8 cellular contexts compared by ENCODE assay signal in genomic region chr1:153976819-153977249, GRCh38. TPM values are rescaled to one million over a fixed set of nuclear protein-coding genes. Genes with fewer than 3 reads are reported as not detected.
A peak's percentile ranks its signal among the peaks of the same experiment; 100 is the strongest.
DNase-seq lines count a peak whose midpoint lies in the region; ATAC-seq and TF ChIP-seq lines count a peak whose summit lies in the region.

No MANE protein-coding gene starts in this region.

- H3K27ac ChIP-seq in ACC112 (ENCODE audit: low read depth, low read length), result peak overlapping the region; percentile 36; the same call in 1 of the 2 replicates
- peak overlapping the region; percentile 86 for H3K27ac ChIP-seq in HUES64 (ENCODE audit: low read depth, low read length)

- no peaks in the 10 kb centered on the region for H3K9me3 ChIP-seq in HUES64 (ENCODE audit: insufficient read depth, low read depth, low read length)
- no peaks in the 10 kb centered on the region for H3K9me3 ChIP-seq in mononuclear cell (ENCODE audit: low read depth, low read length)

- no peak for ATAC-seq in HG02798 (IDR thresholded peaks at IDR 0.05; ENCODE audit: poor library complexity, unreplicated experiment)

- peaks cover 14% of the 10 kb centered on the region for H3K4me1 ChIP-seq in ACC112 (ENCODE audit: control insufficient read depth, insufficient read depth, low read length, unreplicated experiment)
- peaks cover 3% of the 10 kb centered on the region; the same call in 1 of the 2 replicates for H3K4me1 ChIP-seq in HUES64 (ENCODE audit: insufficient read depth, low read length)
- peaks cover 28% of the 10 kb centered on the region for H3K4me1 ChIP-seq in mononuclear cell (ENCODE audit: insufficient read depth, low read length)

- DNase-seq in cardiac fibroblast (ENCODE audit: low read depth in 2 of 2), result no peak
- DNase-seq in AG20443 (ENCODE audit: low spot score), result no peak
- no peak for DNase-seq in CD1c-positive myeloid dendritic cell (ENCODE audit: extremely low spot score)
- DNase-seq in NCI-H2227 (lab: John Stamatoyannopoulos, UW; ENCODE audit: unreplicated experiment), result no peak

- H3K36me3 ChIP-seq in ACC112 (ENCODE audit: insufficient read depth, low read length) (peaks cover 15% of the 10 kb centered on the region), HUES64 (ENCODE audit: insufficient read depth, low read length) (peaks cover 56% of the 10 kb centered on the region)

- H3K79me2 ChIP-seq in ACC112 (ENCODE audit: control insufficient read depth, insufficient read depth, low read length, unreplicated experiment), result peaks cover 19% of the 10 kb centered on the region

- WGBS in HUES64, result under 1% methylated on average over 14 of the region's 16 CpGs

- TF ChIP-seq CTCF in cardiac fibroblast (IDR thresholded peaks at IDR 0.05; ENCODE audit: low read depth, low read length), result no peak

- peak overlapping the region; percentile 89 for H3K4me3 ChIP-seq in ACC112 (ENCODE audit: low read depth, low read length)
- peak overlapping the region; percentile 85 for H3K4me3 ChIP-seq in HUES64 (ENCODE audit: low read length)
- H3K4me3 ChIP-seq in cardiac fibroblast (replicated peaks in 1 of 2; ENCODE audit: low read depth in 2 of 2, low read length in 2 of 2), result peak overlapping the region; percentile 74 to 97
- peak overlapping the region; percentile 91 for H3K4me3 ChIP-seq in mononuclear cell (ENCODE audit: low read length)

- no peaks in the 10 kb centered on the region for H3K27me3 ChIP-seq in ACC112 (ENCODE audit: insufficient read depth, low read length)
- no peaks in the 10 kb centered on the region for H3K27me3 ChIP-seq in HUES64 (ENCODE audit: insufficient read depth, low read length)
- no peaks in the 10 kb centered on the region for H3K27me3 ChIP-seq in mononuclear cell (ENCODE audit: insufficient read depth, low read length)

- peak overlapping the region; percentile 61 for H2AFZ ChIP-seq in ACC112 (ENCODE audit: low read length, unreplicated experiment)

- peak overlapping the region; percentile 86 for H3K9ac ChIP-seq in HUES64 (ENCODE audit: low read depth, low read length)

RNA-seq across cellular contexts. Expression of gene JTB, which starts 0.6 kb away (rescaled TPM):
- polyA plus RNA-seq in HUES64 (2013, experiment 1 of 2), result 86.4 TPM
- 72.2 TPM for polyA plus RNA-seq in HUES64 (2013, experiment 2 of 2)
- 160 TPM for total RNA-seq in mononuclear cell

RNA-seq across cellular contexts. Expression of gene CREB3L4, which starts 9.1 kb away (rescaled TPM):
- 17.2 TPM for polyA plus RNA-seq in HUES64 (2013, experiment 1 of 2)
- 18.1 TPM for polyA plus RNA-seq in HUES64 (2013, experiment 2 of 2)
- 2.4 TPM for total RNA-seq in mononuclear cell

RNA-seq across cellular contexts. Expression of gene RAB13, which starts 9.3 kb away (rescaled TPM):
- 128 TPM for polyA plus RNA-seq in HUES64 (2013, experiment 1 of 2)
- polyA plus RNA-seq in HUES64 (2013, experiment 2 of 2), result 128 TPM
- total RNA-seq in mononuclear cell, result 1.2 TPM

RNA-seq across cellular contexts. Expression of gene SLC39A1, which starts 13.5 kb away (rescaled TPM):
- 148 TPM for polyA plus RNA-seq in HUES64 (2013, experiment 1 of 2)
- 147 TPM for polyA plus RNA-seq in HUES64 (2013, experiment 2 of 2)
- 15.8 TPM for total RNA-seq in mononuclear cell

RNA-seq across cellular contexts. Expression of gene RPS27, which starts 13.7 kb away (rescaled TPM):
- polyA plus RNA-seq in HUES64 (2013, experiment 1 of 2), result 7,022 TPM
- 7,214 TPM for polyA plus RNA-seq in HUES64 (2013, experiment 2 of 2)
- total RNA-seq in mononuclear cell, result 8,524 TPM
